In genomic region chr17:64073771-64074703, GRCh38 we compare ENCODE assay signal across 8 cellular contexts. TPM values are rescaled to one million over a fixed set of nuclear protein-coding genes. Genes with fewer than 3 reads are reported as not detected.
DNase-seq lines count a peak whose midpoint lies in the region; ATAC-seq lines count a peak whose summit lies in the region.

No MANE protein-coding gene starts in this region.

- H3K27ac ChIP-seq in GM23248 (peak overlapping the region; percentile 62), duodenal mucosa (ENCODE audit: low read depth, low read length) (peak overlapping the region; percentile 51), aorta (ENCODE audit: low read depth in 1 of 2, low read length in 2 of 2) (no peak overlapping the region)

- peaks cover 25% of the 10 kb centered on the region for H3F3A ChIP-seq in GM23248 (ENCODE audit: insufficient read depth)

- intact Hi-C loops in aorta (cut with DNase I), result no loop called here

- H4K20me1 ChIP-seq in GM23248 (ENCODE audit: insufficient read depth), result no peaks in the 10 kb centered on the region

- H3K9me3 ChIP-seq in GM23248 (ENCODE audit: low read depth) (no peaks in the 10 kb centered on the region), duodenal mucosa (ENCODE audit: control insufficient read depth in 1 of 2, low read length in 2 of 2) (peaks cover 6 to 10% of the 10 kb centered on the region in 2 donors), aorta (ENCODE audit: control insufficient read depth, low read length) (peaks cover 6% of the 10 kb centered on the region)

- peak overlapping the region; percentile 0 for H3K4me2 ChIP-seq in GM23248 (ENCODE audit: unreplicated experiment)

- no peaks in the 10 kb centered on the region for H3K79me2 ChIP-seq in GM23248 (ENCODE audit: insufficient read depth)

- DNase-seq in GM23248 (peak; percentile 1), NCI-H1105 (lab: John Stamatoyannopoulos, UW) (peak; percentile 22), aorta (no peak), NCI-H526 (lab: John Stamatoyannopoulos, UW) (no peak), GM19240 (ENCODE audit: insufficient read length, low spot score) (no peak)
- no peak for DNase-seq in activated CD8-positive, alpha-beta memory T cell treated with anti-CD3 and anti-CD28 coated beads, Interleukin-2, amount 50 U/mL, for 4 hours

- WGBS in GM23248 (ENCODE audit: low coverage in 1 of 2, low lambda C conversion rate in 2 of 2, missing lambda C conversion rate in 2 of 2), 2 experiments, result 89 to 90% methylated on average over 9 of the region's 9 CpGs
- 90% methylated on average over 9 of the region's 9 CpGs for WGBS in aorta, 2 donors

- H3K9ac ChIP-seq in GM23248 (no peak overlapping the region), duodenal mucosa (ENCODE audit: low read depth in 1 of 2, low read length in 2 of 2) (peak overlapping the region; percentile 18 to 41)

- H2AFZ ChIP-seq in GM23248, result no peak overlapping the region

- peaks cover 18% of the 10 kb centered on the region for H3K4me1 ChIP-seq in GM23248 (ENCODE audit: insufficient read depth)
- H3K4me1 ChIP-seq in duodenal mucosa (ENCODE audit: control insufficient read depth in 1 of 2, insufficient read depth in 2 of 2, low read length in 2 of 2), result peaks cover 21 to 22% of the 10 kb centered on the region in 2 donors
- no peaks in the 10 kb centered on the region for H3K4me1 ChIP-seq in aorta (ENCODE audit: control insufficient read depth in 1 of 2, insufficient read depth in 2 of 2, low read length in 2 of 2)

- no peaks in the 10 kb centered on the region for H3K27me3 ChIP-seq in GM23248 (replicated peaks; ENCODE audit: insufficient read depth)
- H3K27me3 ChIP-seq in duodenal mucosa (ENCODE audit: control insufficient read depth in 1 of 2, insufficient read depth in 2 of 2, low read length in 2 of 2), result no peaks in the 10 kb centered on the region
- no peaks in the 10 kb centered on the region for H3K27me3 ChIP-seq in aorta (ENCODE audit: control insufficient read depth in 1 of 2, insufficient read depth in 2 of 2, low read length in 1 of 2)

- H3K36me3 ChIP-seq in GM23248 (ENCODE audit: low read depth) (peaks cover 26% of the 10 kb centered on the region), duodenal mucosa (ENCODE audit: control insufficient read depth in 1 of 2, insufficient read depth in 2 of 2, low read length in 2 of 2) (peaks cover 33 to 50% of the 10 kb centered on the region in 2 donors), aorta (ENCODE audit: control insufficient read depth in 1 of 2, insufficient read depth in 2 of 2, low read length in 1 of 2) (peaks cover 6 to 7% of the 10 kb centered on the region in 2 donors)

- H3K4me3 ChIP-seq in GM23248, result no peak overlapping the region
- peak overlapping the region in 1 of 2 donors; percentile 24 for H3K4me3 ChIP-seq in duodenal mucosa (ENCODE audit: low read depth in 1 of 2, low read length in 2 of 2)
- H3K4me3 ChIP-seq in aorta (ENCODE audit: low read length in 2 of 2), result no peak overlapping the region

- ATAC-seq in GM18499 (IDR thresholded peaks at IDR 0.05; ENCODE audit: insufficient read depth, unreplicated experiment), result peak; percentile 51
- ATAC-seq in aorta (ENCODE audit: low FRiP score), result peak; percentile 21

- no peaks in the 10 kb centered on the region for H3K9me2 ChIP-seq in GM23248 (ENCODE audit: insufficient read depth)

- in situ Hi-C loops in GM23248 (cut with MboI), result no loop called here

RNA-seq across cellular contexts. Expression of gene ICAM2, which starts 53.6 kb away (rescaled TPM):
- total RNA-seq in GM23248 (2014; rRNA removed; shearing (Covaris generic)), result 0.97 and 3.4 TPM in 2 replicates
- 0.94 and 1.3 TPM in 2 replicates for polyA plus RNA-seq in GM23248 (2016; fragmentation: Nextera tagmentation; extraction: Ambion mirVana)
- 10 to 100 TPM; 24.9 to 36.0 TPM for total RNA-seq in aorta
- polyA plus RNA-seq in aorta, result 1 to 10 TPM; 3.9 to 9.7 TPM

RNA-seq across cellular contexts. Expression of gene ERN1, which starts 55.9 kb away (rescaled TPM):
- 5.7 and 5.8 TPM in 2 replicates for total RNA-seq in GM23248 (2014; rRNA removed; shearing (Covaris generic))
- polyA plus RNA-seq in GM23248 (2016; fragmentation: Nextera tagmentation; extraction: Ambion mirVana) (9.9 and 13.7 TPM in 2 replicates), aorta (1 to 10 TPM; 1.0 to 5.2 TPM)
- 10 to 100 TPM; 17.8 to 31.0 TPM for total RNA-seq in aorta

Comparison
In these comparisons a context has a peak if more than half of its experiments do, and no peak if none do; other contexts are left out.
1. DNase-seq: peak in GM23248 (single experiment) and NCI-H1105 (single experiment); none in aorta (0 of 2), NCI-H526 (0 of 2), GM19240 (single experiment) and activated CD8-positive, alpha-beta memory T cell treated with anti-CD3 and anti-CD28 coated beads, Interleukin-2, amount 50 U/mL, for 4 hours (single experiment).
2. H3K27ac ChIP-seq: peak in GM23248 (single experiment) and duodenal mucosa (single experiment); none in aorta (0 of 2).